11 cellular contexts compared by ENCODE assay signal in genomic region chr17:27546624-27547300, GRCh38.
DNase-seq lines count a peak whose midpoint lies in the region; ATAC-seq and TF ChIP-seq lines count a peak whose summit lies in the region.
"Had no signal": no experiment of that assay in that cellular context is flagged by ENCODE, and none has a peak within 500 bp of the region (broad histone marks: within the 10 kb centered on the region; RNA-seq: fewer than 3 reads in every experiment).

No MANE protein-coding gene starts in this region.

- in situ Hi-C loops in GM13976 (cut with MboI; ENCODE audit: low sequenced_read_pairs, unreplicated experiment) = loop anchor here (10.0 kb wide), 1 partner anchor 172 kb away; no protein-coding TSS in a partner anchor

- H3K27me3 Mint-ChIP-seq in activated CD8-positive, alpha-beta T cell treated with anti-CD3 and anti-CD28 coated beads, Interleukin-2, amount 10 ng/mL, durations not matched to agents 7 days and 5 days (ENCODE audit: low read depth) = no peaks in the 10 kb centered on the region
- H3K27me3 Mint-ChIP-seq in osteocyte (ENCODE audit: unreplicated experiment) = no peaks in the 10 kb centered on the region
- H3K27me3 Mint-ChIP-seq: naive thymus-derived CD8-positive, alpha-beta T cell had no signal

- H3K4me1 Mint-ChIP-seq in activated CD8-positive, alpha-beta T cell treated with anti-CD3 and anti-CD28 coated beads, Interleukin-2, amount 10 ng/mL, durations not matched to agents 7 days and 5 days (ENCODE audit: low read depth) = peaks cover 70% of the 10 kb centered on the region
- peaks cover 44% of the 10 kb centered on the region for H3K4me1 Mint-ChIP-seq in osteocyte (ENCODE audit: unreplicated experiment)

- no peaks in the 10 kb centered on the region for H3K9me3 Mint-ChIP-seq in activated CD8-positive, alpha-beta T cell treated with anti-CD3 and anti-CD28 coated beads, Interleukin-2, amount 10 ng/mL, durations not matched to agents 7 days and 5 days (ENCODE audit: insufficient read depth)
- H3K9me3 Mint-ChIP-seq in osteocyte (ENCODE audit: unreplicated experiment) = no peaks in the 10 kb centered on the region
- H3K9me3 Mint-ChIP-seq: IgD-negative memory B cell; naive thymus-derived CD8-positive, alpha-beta T cell had no signal

- ATAC-seq in GM21825 (IDR thresholded peaks at IDR 0.05; ENCODE audit: unreplicated experiment) = peak; percentile 30
- no peak for ATAC-seq in activated CD8-positive, alpha-beta T cell treated with anti-CD3 and anti-CD28 coated beads, Interleukin-2, amount 10 ng/mL, durations not matched to agents 7 days and 5 days
- ATAC-seq: naive thymus-derived CD8-positive, alpha-beta T cell had no signal

- peaks cover 9% of the 10 kb centered on the region for H3K36me3 Mint-ChIP-seq in activated CD8-positive, alpha-beta T cell treated with anti-CD3 and anti-CD28 coated beads, Interleukin-2, amount 10 ng/mL, durations not matched to agents 7 days and 5 days (ENCODE audit: low read depth)
- peaks cover 3% of the 10 kb centered on the region for H3K36me3 Mint-ChIP-seq in osteocyte (ENCODE audit: unreplicated experiment)

- POLR2A ChIA-PET in activated CD8-positive, alpha-beta T cell treated with anti-CD3 and anti-CD28 coated beads, Interleukin-2, amount 10 ng/mL, durations not matched to agents 7 days and 5 days (lab: Charles Lee) = interaction anchor here (0.8 to 1.6 kb wide), 3 partner anchors 21 to 252 kb away, joined by 3 read pairs; partner anchors contain the start of gene WSB1

- H3K27ac Mint-ChIP-seq in activated CD8-positive, alpha-beta T cell treated with anti-CD3 and anti-CD28 coated beads, Interleukin-2, amount 10 ng/mL, durations not matched to agents 7 days and 5 days = peak overlapping the region; percentile 72
- peak overlapping the region; percentile 80 for H3K27ac Mint-ChIP-seq in osteocyte (ENCODE audit: unreplicated experiment)

- CTCF ChIA-PET in activated CD8-positive, alpha-beta T cell treated with anti-CD3 and anti-CD28 coated beads, Interleukin-2, amount 10 ng/mL, durations not matched to agents 7 days and 5 days (lab: Charles Lee) = interaction anchor here (0.6 to 4.0 kb wide), 12 partner anchors 17 to 192 kb away, joined by 3 to 25 read pairs (median 3); no protein-coding TSS in a partner anchor

- H3K4me3 Mint-ChIP-seq in activated CD8-positive, alpha-beta T cell treated with anti-CD3 and anti-CD28 coated beads, Interleukin-2, amount 10 ng/mL, durations not matched to agents 7 days and 5 days = peak overlapping the region; percentile 45
- peak overlapping the region; percentile 59 for H3K4me3 Mint-ChIP-seq in osteocyte (ENCODE audit: unreplicated experiment)
- H3K4me3 Mint-ChIP-seq: naive thymus-derived CD8-positive, alpha-beta T cell had no signal

- TF ChIP-seq CTCF in GM13976 (IDR thresholded peaks at IDR 0.05; ENCODE audit: borderline replicate concordance, control extremely low read depth, extremely low read depth, insufficient read depth, missing control alignments) (no peak), osteocyte (IDR thresholded peaks at IDR 0.05) (no peak)

- DNase-seq in GM13976 (ENCODE audit: low spot score) (peak; percentile 61), osteocyte (ENCODE audit: extremely low spot score, unreplicated experiment) (no peak), NCI-H2107 treated with DMSO at 0.1 percent for 48 hours (lab: John Stamatoyannopoulos, UW; ENCODE audit: unreplicated experiment) (no peak), Ammon's horn (ENCODE audit: low spot score) (no peak), NCI-H526 (lab: John Stamatoyannopoulos, UW) (no peak)
- DNase-seq in activated CD8-positive, alpha-beta T cell treated with anti-CD3 and anti-CD28 coated beads, Interleukin-2, amount 10 ng/mL, durations not matched to agents 7 days and 5 days = no peak
- DNase-seq: activated CD4-positive, CD25-positive, alpha-beta regulatory T cell treated with anti-CD3 and anti-CD28 coated beads, Interleukin-2, amount 50 U/mL, for 72 hours; naive thymus-derived CD8-positive, alpha-beta T cell; stimulated activated CD4-positive, alpha-beta T cell treated with anti-CD3 and anti-CD28 coated beads, Interleukin-4, amount 100 ng/mL, for 24 hours had no signal
